In the genomic region with DNA sequence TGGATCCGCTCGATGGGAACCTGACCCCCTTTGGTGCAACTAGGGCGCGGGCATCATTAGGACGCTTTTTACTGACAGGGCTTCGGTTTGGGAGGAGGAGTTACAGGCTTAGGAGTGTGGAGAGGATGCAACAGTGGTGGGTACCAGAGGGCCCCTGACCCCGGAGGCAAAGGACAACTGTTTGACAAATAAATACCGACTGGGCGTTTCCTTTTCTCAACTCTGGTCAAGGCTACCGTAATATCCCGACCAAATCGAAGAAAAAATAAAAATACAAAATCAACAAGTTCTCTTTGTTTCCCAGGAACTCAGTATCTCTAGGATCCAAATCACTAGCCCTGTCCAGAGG, we compare ENCODE assay signal across 8 cellular contexts. TPM values are rescaled to one million over a fixed set of nuclear protein-coding genes. Genes with fewer than 3 reads are reported as not detected.
DNase-seq lines count a peak whose midpoint lies in the region; ATAC-seq and TF ChIP-seq lines count a peak whose summit lies in the region.

No MANE protein-coding gene starts in this region.

- intact Hi-C loops in Right ventricle myocardium superior (cut with DNase I) (no loop called here), prostate gland (cut with DNase I) (loop anchor here (5.0 kb wide), 1 partner anchor 50 kb away; no protein-coding TSS in a partner anchor)
- intact Hi-C loops in CD8-positive, alpha-beta T cell (cut with DNase I, micrococcal nuclease): no loop called here

- no peak overlapping the region for H3K9ac ChIP-seq in SK-N-MC (ENCODE audit: insufficient read length)

- POLR2A ChIA-PET in CD8-positive, alpha-beta T cell (lab: Charles Lee): no interaction called here

- no peak overlapping the region for H3K4me3 Mint-ChIP-seq in CD8-positive, alpha-beta T cell

- no peaks in the 10 kb centered on the region for H3K36me3 ChIP-seq in SK-N-MC (ENCODE audit: insufficient read depth, low read length)
- no peaks in the 10 kb centered on the region for H3K36me3 ChIP-seq in prostate gland
- H3K36me3 ChIP-seq in CD8-positive, alpha-beta T cell (ENCODE audit: insufficient read depth, low read length): no peaks in the 10 kb centered on the region

- TF ChIP-seq CTCF in GM12875 (IDR thresholded peaks at IDR 0.05; ENCODE audit: borderline replicate concordance, insufficient read depth, low read depth, low read length) (no peak), prostate gland (IDR thresholded peaks at IDR 0.05) (no peak)
- TF ChIP-seq CTCF in CD8-positive, alpha-beta T cell (IDR thresholded peaks at IDR 0.05): no peak

- TF ChIP-seq POLR2A in prostate gland (IDR thresholded peaks at IDR 0.05): no peak

- WGBS in prostate gland: 10% methylated on average over 12 of the region's 12 CpGs

- peaks cover 7% of the 10 kb centered on the region for H3K27me3 ChIP-seq in prostate gland (replicated peaks; ENCODE audit: insufficient read depth)
- H3K27me3 ChIP-seq in CD8-positive, alpha-beta T cell (ENCODE audit: insufficient read depth, low read length): peaks cover 11% of the 10 kb centered on the region

- H3K27me3 Mint-ChIP-seq in CD8-positive, alpha-beta T cell (ENCODE audit: low read depth): peaks cover 53% of the 10 kb centered on the region

- ATAC-seq in Right ventricle myocardium superior (ENCODE audit: poor library complexity): peak; percentile 5
- no peak for ATAC-seq in CD8-positive, alpha-beta T cell

- no peak for DNase-seq in SK-N-MC (ENCODE audit: low read depth, low spot score)
- DNase-seq in Right ventricle myocardium superior: no peak
- no peak for DNase-seq in prostate gland (ENCODE audit: low spot score)
- no peak for DNase-seq in dermis blood vessel endothelial cell
- no peak for DNase-seq in NCI-H2227 treated with DMSO at 0.1 percent for 48 hours (lab: John Stamatoyannopoulos, UW)
- DNase-seq in CD8-positive, alpha-beta T cell: no peak
- no peak for DNase-seq in nucleus accumbens (lab: John Stamatoyannopoulos, UW)

- H3K4me3 ChIP-seq in GM12875 (ENCODE audit: low read depth, low read length): peak overlapping the region; percentile 48
- peak overlapping the region; percentile 60 for H3K4me3 ChIP-seq in SK-N-MC
- peak overlapping the region; percentile 25 to 32 for H3K4me3 ChIP-seq in prostate gland
- no peak overlapping the region for H3K4me3 ChIP-seq in CD8-positive, alpha-beta T cell (ENCODE audit: low read depth, low read length)

- H3K4me1 ChIP-seq in prostate gland (replicated peaks): no peaks in the 10 kb centered on the region
- peaks cover 4% of the 10 kb centered on the region for H3K4me1 ChIP-seq in CD8-positive, alpha-beta T cell (ENCODE audit: insufficient read depth, low read length)

- H3K4me1 Mint-ChIP-seq in CD8-positive, alpha-beta T cell (ENCODE audit: low read depth): peaks cover 5% of the 10 kb centered on the region

- no peaks in the 10 kb centered on the region for H3K36me3 Mint-ChIP-seq in CD8-positive, alpha-beta T cell

- no peak overlapping the region for H3K27ac Mint-ChIP-seq in CD8-positive, alpha-beta T cell

- H3K27ac ChIP-seq in SK-N-MC (no peak overlapping the region), prostate gland (no peak overlapping the region)
- no peak overlapping the region for H3K27ac ChIP-seq in CD8-positive, alpha-beta T cell (ENCODE audit: low read depth, low read length)

- CTCF ChIA-PET in CD8-positive, alpha-beta T cell (lab: Charles Lee): no interaction called here

- no peaks in the 10 kb centered on the region for H3K9me3 Mint-ChIP-seq in CD8-positive, alpha-beta T cell

- H3K9me3 ChIP-seq in SK-N-MC (ENCODE audit: low read depth, low read length) (no peaks in the 10 kb centered on the region), prostate gland (no peaks in the 10 kb centered on the region)
- H3K9me3 ChIP-seq in CD8-positive, alpha-beta T cell (ENCODE audit: low read length): no peaks in the 10 kb centered on the region

RNA-seq across cellular contexts. Expression of gene DGKG, which starts 0.3 kb away (rescaled TPM):
- total RNA-seq in Right ventricle myocardium superior (30.8 TPM), prostate gland (1 to 10 TPM; 1.2 to 2.2 TPM), dermis blood vessel endothelial cell (under 0.01 and 0.42 TPM in 2 replicates)
- not detected for total RNA-seq in CD8-positive, alpha-beta T cell

Comparison
In these comparisons a context has a peak if more than half of its experiments do, and no peak if none do; other contexts are left out.
1. RNA of gene DGKG, which starts 0.3 kb away (total RNA-seq): 30.8 TPM in Right ventricle myocardium superior (single experiment); 1.2 to 2.2 TPM in prostate gland, not detected in CD8-positive, alpha-beta T cell and under 0.01 to 0.42 TPM in dermis blood vessel endothelial cell; every median in the first group is over 10 times any median in the second.